In genomic region chr2:95834077-95835013, GRCh38 we compare ENCODE assay signal across 3 cellular contexts.
DNase-seq lines count a peak whose midpoint lies in the region; FAIRE-seq and TF ChIP-seq lines count a peak whose summit lies in the region.
"Not testable (repeated sequence)": the region's sequence is repeated elsewhere in the genome, so short reads cannot be mapped to it uniquely, and the experiment has no call there.

No MANE protein-coding gene starts in this region.

- not testable (repeated sequence) for H3K9me3 ChIP-seq in kidney (ENCODE audit: control insufficient read depth in 1 of 2, low read length in 2 of 2)

- not testable (repeated sequence) for H3K27me3 Mint-ChIP-seq in chondrocyte (ENCODE audit: low read depth); endothelial cell (ENCODE audit: unreplicated experiment)

- H3K9ac ChIP-seq in kidney (ENCODE audit: low read length in 2 of 2): not testable (repeated sequence)

- H3K27ac ChIP-seq in kidney (ENCODE audit: low read depth in 2 of 2, low read length in 2 of 2): not testable (repeated sequence)

- not testable (repeated sequence) for H3K27ac Mint-ChIP-seq in chondrocyte (ENCODE audit: unreplicated experiment); endothelial cell (ENCODE audit: unreplicated experiment)

- not testable (repeated sequence) for H3K9me3 Mint-ChIP-seq in chondrocyte (ENCODE audit: low read depth); endothelial cell (ENCODE audit: unreplicated experiment)

- not testable (repeated sequence) for FAIRE-seq in kidney (lab: Jason Lieb, UNC)

- not testable (repeated sequence) for H3K36me3 ChIP-seq in kidney (ENCODE audit: control insufficient read depth in 1 of 2, insufficient read depth in 2 of 2, low read length in 2 of 2)

- not testable (repeated sequence) for H3K4me3 Mint-ChIP-seq in chondrocyte (ENCODE audit: unreplicated experiment)
- peak overlapping the region; percentile 21 for H3K4me3 Mint-ChIP-seq in endothelial cell (ENCODE audit: unreplicated experiment)

- H3K36me3 Mint-ChIP-seq in chondrocyte (ENCODE audit: low read depth) (peaks cover 47% of the 10 kb centered on the region), endothelial cell (ENCODE audit: low read depth, unreplicated experiment) (peaks cover 50% of the 10 kb centered on the region)

- intact Hi-C loops in kidney (cut with DNase I): not testable (repeated sequence)

- not testable (repeated sequence) for H3K4me1 ChIP-seq in kidney (ENCODE audit: control insufficient read depth in 1 of 2, insufficient read depth in 1 of 2, low read depth in 1 of 2, low read length in 2 of 2)

- not testable (repeated sequence) for H3K4me3 ChIP-seq in kidney (ENCODE audit: low read length in 2 of 2)

- TF ChIP-seq CTCF in chondrocyte (IDR thresholded peaks at IDR 0.05); endothelial cell (IDR thresholded peaks at IDR 0.05; ENCODE audit: unreplicated experiment); kidney (IDR thresholded peaks at IDR 0.05; ENCODE audit: borderline replicate concordance, extremely low read depth, insufficient read depth): not testable (repeated sequence)

- H3K4me1 Mint-ChIP-seq in chondrocyte (ENCODE audit: low read depth); endothelial cell (ENCODE audit: unreplicated experiment): not testable (repeated sequence)

- DNase-seq in chondrocyte (ENCODE audit: low spot score) (peak; percentile 56), kidney (peak; percentile 37)
- not testable (repeated sequence) for DNase-seq in endothelial cell (ENCODE audit: low spot score)
